Comparison of ENCODE assay signal across 17 cellular contexts in the genomic region with DNA sequence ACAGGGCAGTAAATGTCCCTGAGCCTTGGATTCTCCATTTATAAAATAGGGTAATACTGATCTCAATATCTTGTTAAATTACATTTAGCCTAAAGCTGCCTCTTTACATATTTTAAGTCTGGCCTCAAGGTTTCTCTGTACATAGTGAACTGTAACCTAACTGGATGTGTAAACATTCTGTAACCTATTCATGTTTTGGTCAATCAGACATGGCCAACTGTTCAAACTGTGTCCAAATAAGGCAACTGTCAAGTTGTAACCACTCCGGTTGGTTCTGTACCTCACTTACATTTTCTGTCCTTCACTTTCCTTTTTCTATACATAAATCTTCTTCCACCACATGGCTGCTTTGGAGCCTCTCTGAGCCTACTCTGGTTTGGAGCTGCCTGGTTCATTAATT.
DNase-seq lines count a peak whose midpoint lies in the region; ATAC-seq and TF ChIP-seq lines count a peak whose summit lies in the region.
"Had no signal": no experiment of that assay in that cellular context is flagged by ENCODE, and none has a peak within 500 bp of the region (broad histone marks: within the 10 kb centered on the region; RNA-seq: fewer than 3 reads in every experiment).

No MANE protein-coding gene starts in this region.

- peaks cover 0 to 3% (median 2%) of the 10 kb centered on the region in 7 donors for H3K9me3 Mint-ChIP-seq in CD4-positive, CD25-positive, alpha-beta regulatory T cell
- H3K9me3 Mint-ChIP-seq in mesothelial cell of epicardium: peaks cover 9% of the 10 kb centered on the region

- H3K27me3 Mint-ChIP-seq in CD4-positive, CD25-positive, alpha-beta regulatory T cell: no peaks in the 10 kb centered on the region
- H3K27me3 Mint-ChIP-seq in mesothelial cell of epicardium (ENCODE audit: low read depth): no peaks in the 10 kb centered on the region
- H3K27me3 Mint-ChIP-seq: CD4-positive, alpha-beta T cell; IgD-negative memory B cell had no signal

- H3K27ac Mint-ChIP-seq in CD4-positive, CD25-positive, alpha-beta regulatory T cell: peak overlapping the region in 2 of 3 donors; percentile 69 to 75
- no peak overlapping the region for H3K27ac Mint-ChIP-seq in mesothelial cell of epicardium
- H3K27ac Mint-ChIP-seq: CD4-positive, alpha-beta T cell; IgD-negative memory B cell had no signal

- peaks cover 13 to 34% (median 21%) of the 10 kb centered on the region in 4 donors for H3K4me1 Mint-ChIP-seq in CD4-positive, CD25-positive, alpha-beta regulatory T cell
- H3K4me1 Mint-ChIP-seq in mesothelial cell of epicardium: no peaks in the 10 kb centered on the region

- H3K4me1 ChIP-seq in CD4-positive, CD25-positive, alpha-beta regulatory T cell (ENCODE audit: control insufficient read depth, insufficient read depth, low read length, poor library complexity, severe bottlenecking): no peaks in the 10 kb centered on the region
- H3K4me1 ChIP-seq in ascending aorta: no peaks in the 10 kb centered on the region
- H3K4me1 ChIP-seq: BLaER1 treated with 17β-estradiol and CSF1 and Interleukin-3, amounts not matched to agents 10 nM and 100 nM had no signal

- peaks cover 14% of the 10 kb centered on the region for H3K36me3 Mint-ChIP-seq in CD4-positive, CD25-positive, alpha-beta regulatory T cell
- no peaks in the 10 kb centered on the region for H3K36me3 Mint-ChIP-seq in mesothelial cell of epicardium
- H3K36me3 Mint-ChIP-seq: IgD-negative memory B cell had no signal

- peaks cover 2% of the 10 kb centered on the region for H3K36me3 ChIP-seq in CD4-positive, CD25-positive, alpha-beta regulatory T cell (ENCODE audit: control insufficient read depth, insufficient read depth, low read length)
- no peaks in the 10 kb centered on the region for H3K36me3 ChIP-seq in ascending aorta
- H3K36me3 ChIP-seq: BLaER1 treated with 17β-estradiol and CSF1 and Interleukin-3, amounts not matched to agents 10 nM and 100 nM had no signal

- TF ChIP-seq CTCF in LNCaP clone FGC (IDR thresholded peaks at IDR 0.05; ENCODE audit: control insufficient read depth, extremely low read depth, insufficient read depth) (no peak), fibroblast of pulmonary artery (IDR thresholded peaks at IDR 0.05; ENCODE audit: low read length, missing control alignments) (no peak), mesothelial cell of epicardium (IDR thresholded peaks at IDR 0.05; ENCODE audit: unreplicated experiment) (no peak), ascending aorta (IDR thresholded peaks at IDR 0.05) (no peak)

- intact Hi-C loops in ascending aorta (cut with DNase I): no loop called here

- no peaks in the 10 kb centered on the region for H3K9me3 ChIP-seq in CD4-positive, CD25-positive, alpha-beta regulatory T cell (ENCODE audit: control insufficient read depth in 2 of 2, low read length in 2 of 2)
- H3K9me3 ChIP-seq in ascending aorta: no peaks in the 10 kb centered on the region

- no peak overlapping the region for H3K4me3 ChIP-seq in CD4-positive, CD25-positive, alpha-beta regulatory T cell (ENCODE audit: low read depth, low read length)
- no peak overlapping the region for H3K4me3 ChIP-seq in LNCaP clone FGC (ENCODE audit: low read depth, low read length)
- H3K4me3 ChIP-seq in fibroblast of pulmonary artery (replicated peaks; ENCODE audit: low read depth, low read length): no peak overlapping the region
- no peak overlapping the region for H3K4me3 ChIP-seq in ascending aorta
- H3K4me3 ChIP-seq: BLaER1 treated with 17β-estradiol and CSF1 and Interleukin-3, amounts not matched to agents 10 nM and 100 nM had no signal

- H3K27ac ChIP-seq in CD4-positive, CD25-positive, alpha-beta regulatory T cell (ENCODE audit: insufficient read depth, low read length, poor library complexity, severe bottlenecking): no peak overlapping the region
- H3K27ac ChIP-seq in ascending aorta: no peak overlapping the region
- H3K27ac ChIP-seq: BLaER1 treated with 17β-estradiol and CSF1 and Interleukin-3, amounts not matched to agents 10 nM and 100 nM had no signal

- H3K4me3 Mint-ChIP-seq in CD4-positive, CD25-positive, alpha-beta regulatory T cell: no peak overlapping the region
- H3K4me3 Mint-ChIP-seq in mesothelial cell of epicardium: no peak overlapping the region
- H3K4me3 Mint-ChIP-seq: CD4-positive, alpha-beta T cell; IgD-negative memory B cell had no signal

- no peaks in the 10 kb centered on the region for H3K27me3 ChIP-seq in CD4-positive, CD25-positive, alpha-beta regulatory T cell (ENCODE audit: control insufficient read depth, insufficient read depth, low read length)
- no peaks in the 10 kb centered on the region for H3K27me3 ChIP-seq in ascending aorta
- H3K27me3 ChIP-seq: BLaER1 treated with 17β-estradiol and CSF1 and Interleukin-3, amounts not matched to agents 10 nM and 100 nM had no signal

- ATAC-seq in CD4-positive, CD25-positive, alpha-beta regulatory T cell (ENCODE audit: low read depth in 2 of 2): no peak
- ATAC-seq in left lobe of liver (peak; percentile 43), HG03139 (IDR thresholded peaks at IDR 0.05; ENCODE audit: unreplicated experiment) (no peak)
- ATAC-seq: HCT116 had no signal

- no peak for DNase-seq in CD4-positive, CD25-positive, alpha-beta regulatory T cell
- DNase-seq in LNCaP clone FGC (ENCODE audit: low read depth) (peak; percentile 14), fibroblast of pulmonary artery (ENCODE audit: low read depth) (peak; percentile 18), left lobe of liver (ENCODE audit: low spot score) (no peak), mesothelial cell of epicardium (ENCODE audit: low spot score in 2 of 2, unreplicated experiment in 2 of 2) (no peak), DMS 273 (lab: John Stamatoyannopoulos, UW; ENCODE audit: unreplicated experiment) (no peak), ascending aorta (ENCODE audit: low spot score in 2 of 2) (no peak)
- DNase-seq: 8988T; ACHN; Calu3; CD4-positive, alpha-beta T cell; DND-41; GDM1 had no signal

Comparison
In these comparisons a context has a peak if more than half of its experiments do, and no peak if none do; other contexts are left out.
1. DNase-seq: peak in LNCaP clone FGC (single experiment) and fibroblast of pulmonary artery (single experiment); none in CD4-positive, CD25-positive, alpha-beta regulatory T cell (0 of 3), left lobe of liver (single experiment), mesothelial cell of epicardium (0 of 2), DMS 273 (single experiment) and ascending aorta (0 of 2).